ENCODE assay signal across 8 cellular contexts in genomic region chr22:31399211-31400022, GRCh38. TPM values are rescaled to one million over a fixed set of nuclear protein-coding genes. Genes with fewer than 3 reads are reported as not detected.
A peak's percentile ranks its signal among the peaks of the same experiment; 100 is the strongest.
DNase-seq lines count a peak whose midpoint lies in the region; TF ChIP-seq lines count a peak whose summit lies in the region.

DRG1 (plus strand) TSS chr22:31399604; CDS start chr22:31399684, 80 bp downstream.

- H3K4me3 Mint-ChIP-seq in activated naive CD4-positive, alpha-beta T cell treated with anti-CD3 and anti-CD28 coated beads, Interleukin-2, amount 10 ng/mL, durations not matched to agents 7 days and 5 days, result peak within 1 kb of the TSS; percentile 93

- TF ChIP-seq POLR2A in suprapubic skin (IDR thresholded peaks at IDR 0.05), result peak; percentile 56 to 82

- WGBS in suprapubic skin, result under 1% methylated on average over 17 of the region's 72 CpGs

- H3K9me3 ChIP-seq in suprapubic skin, result no peaks in the 10 kb centered on the region

- peak within 1 kb of the TSS; percentile 99 for H3K4me3 ChIP-seq in HFF-Myc (replicated peaks; ENCODE audit: low read depth, low read length)
- H3K4me3 ChIP-seq in suprapubic skin, result peak within 1 kb of the TSS; percentile 78

- H3K4me1 Mint-ChIP-seq in activated naive CD4-positive, alpha-beta T cell treated with anti-CD3 and anti-CD28 coated beads, Interleukin-2, amount 10 ng/mL, durations not matched to agents 7 days and 5 days, result peaks cover 29% of the 10 kb centered on the region

- TF ChIP-seq CTCF in HFF-Myc (IDR thresholded peaks at IDR 0.05; ENCODE audit: low read depth, low read length, missing control alignments), result no peak
- no peak for TF ChIP-seq CTCF in suprapubic skin (IDR thresholded peaks at IDR 0.05)

- H3K36me3 ChIP-seq in suprapubic skin, result peaks cover 18% of the 10 kb centered on the region

- H3K36me3 Mint-ChIP-seq in activated naive CD4-positive, alpha-beta T cell treated with anti-CD3 and anti-CD28 coated beads, Interleukin-2, amount 10 ng/mL, durations not matched to agents 7 days and 5 days, result peaks cover 22% of the 10 kb centered on the region

- H3K9me3 Mint-ChIP-seq in activated naive CD4-positive, alpha-beta T cell treated with anti-CD3 and anti-CD28 coated beads, Interleukin-2, amount 10 ng/mL, durations not matched to agents 7 days and 5 days, result peaks cover under 1% of the 10 kb centered on the region

- peaks cover 20% of the 10 kb centered on the region for H3K4me1 ChIP-seq in suprapubic skin

- TF ChIP-seq EP300 in suprapubic skin (IDR thresholded peaks at IDR 0.05), result no peak

- peaks cover 1% of the 10 kb centered on the region for H3K27me3 Mint-ChIP-seq in activated naive CD4-positive, alpha-beta T cell treated with anti-CD3 and anti-CD28 coated beads, Interleukin-2, amount 10 ng/mL, durations not matched to agents 7 days and 5 days

- H3K27ac Mint-ChIP-seq in activated naive CD4-positive, alpha-beta T cell treated with anti-CD3 and anti-CD28 coated beads, Interleukin-2, amount 10 ng/mL, durations not matched to agents 7 days and 5 days, result peak within 1 kb of the TSS; percentile 90

- DNase-seq in GM04503 (ENCODE audit: low read depth), result peak; percentile 67
- peak; percentile 83 for DNase-seq in HFF-Myc (ENCODE audit: extremely low read depth, low read depth)
- peak; percentile 97 for DNase-seq in NAMALWA (ENCODE audit: low spot score)
- DNase-seq in SK-N-DZ (ENCODE audit: low spot score), result peak; percentile 97
- DNase-seq in activated naive CD4-positive, alpha-beta T cell treated with anti-CD3 and anti-CD28 coated beads, Interleukin-2, amount 10 ng/mL, durations not matched to agents 7 days and 5 days, result peak; percentile 99
- DNase-seq in germinal center (ENCODE audit: low spot score), result peak; percentile 98
- DNase-seq in nucleus accumbens (lab: John Stamatoyannopoulos, UW), result peak; percentile 80 to 99 (median 95)
- peak; percentile 98 for DNase-seq in suprapubic skin (ENCODE audit: low spot score in 2 of 2)

- H3K27ac ChIP-seq in suprapubic skin, result peak within 1 kb of the TSS; percentile 88

- CTCF ChIA-PET in activated naive CD4-positive, alpha-beta T cell treated with anti-CD3 and anti-CD28 coated beads, Interleukin-2, amount 10 ng/mL, durations not matched to agents 7 days and 5 days (lab: Charles Lee), result interaction anchor here (0.6 kb wide), 1 partner anchor 443 kb away, joined by 3 read pairs; no protein-coding TSS in a partner anchor

- H3K27me3 ChIP-seq in suprapubic skin, result no peaks in the 10 kb centered on the region

RNA-seq across cellular contexts. Expression of gene DRG1, which starts in this region (rescaled TPM):
- 89.2 and 115 TPM in 2 replicates for polyA plus RNA-seq in SK-N-DZ (2014; cell fraction: cytosol; rRNA removed)
- 52.0 and 62.3 TPM in 2 replicates for polyA plus RNA-seq in SK-N-DZ (2014; cell fraction: nucleus; rRNA removed)
- total RNA-seq in suprapubic skin, result 10 to 100 TPM; 53.8 to 61.8 (median 55.0) TPM

Comparison
In these comparisons a context has a peak if more than half of its experiments do, and no peak if none do; other contexts are left out.
1. Peak in every context shown above with its lines: DNase-seq, H3K4me3 ChIP-seq and H3K27ac ChIP-seq.